14 cellular contexts compared by ENCODE assay signal in the genomic region with DNA sequence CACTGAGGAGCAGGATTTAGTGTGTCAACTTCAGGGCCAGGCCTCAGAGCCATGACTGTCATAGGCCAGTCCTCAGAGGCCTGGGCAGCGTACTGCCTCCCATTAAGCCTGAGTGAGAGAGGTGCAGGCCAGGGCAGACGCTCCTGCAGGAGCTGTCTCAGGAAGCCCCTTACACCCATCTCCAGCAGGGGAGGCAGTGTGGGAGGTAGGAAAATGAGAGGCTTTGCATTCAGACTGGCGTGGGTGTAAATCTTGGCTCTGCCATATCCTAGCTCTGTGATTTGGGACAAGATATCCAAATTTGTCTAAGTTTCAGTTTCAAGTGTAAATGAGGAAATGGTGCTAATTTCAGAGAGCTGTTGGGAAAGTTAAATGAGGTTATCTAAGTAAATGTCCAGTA.
A peak's percentile ranks its signal among the peaks of the same experiment; 100 is the strongest.
DNase-seq lines count a peak whose midpoint lies in the region; FAIRE-seq lines count a peak whose summit lies in the region.
"Had no signal": no experiment of that assay in that cellular context is flagged by ENCODE, and none has a peak within 500 bp of the region (broad histone marks: within the 10 kb centered on the region; RNA-seq: fewer than 3 reads in every experiment).

No MANE protein-coding gene starts in this region.

- FAIRE-seq in GM19239 (lab: Jason Lieb, UNC), result no peak
- FAIRE-seq: HTR-8/SVneo had no signal

- DNase-seq in NOMO-1 treated with DMSO at 0.1 percent for 48 hours (lab: John Stamatoyannopoulos, UW; ENCODE audit: unreplicated experiment), result peak; percentile 63
- DNase-seq in NOMO-1 treated with dmso at 0.1 percent for 144 hours (lab: John Stamatoyannopoulos, UW; ENCODE audit: unreplicated experiment), result no peak
- DNase-seq in OCI-M1 (lab: John Stamatoyannopoulos, UW), result peak; percentile 6
- peak; percentile 38 for DNase-seq in occipital lobe (lab: John Stamatoyannopoulos, UW)
- no peak for DNase-seq in NCI-H2227 treated with DMSO at 0.1 percent for 48 hours (lab: John Stamatoyannopoulos, UW)
- DNase-seq in NCI-H2107 (lab: John Stamatoyannopoulos, UW), result no peak
- DNase-seq in GM19239 (ENCODE audit: insufficient read length, low spot score), result no peak
- DNase-seq: 8988T; AML-193; Calu3; CD4-positive, alpha-beta T cell; DMS 273 treated with DMSO at 0.1 percent for 48 hours; HCEC 1CT had no signal

Comparison
In these comparisons a context has a peak if more than half of its experiments do, and no peak if none do; other contexts are left out.
1. DNase-seq: peak in NOMO-1 treated with DMSO at 0.1 percent for 48 hours (single experiment), OCI-M1 (single experiment) and occipital lobe (single experiment); none in NOMO-1 treated with dmso at 0.1 percent for 144 hours (single experiment), NCI-H2227 treated with DMSO at 0.1 percent for 48 hours (single experiment), NCI-H2107 (single experiment) and GM19239 (single experiment).